24 cellular contexts compared by ENCODE assay signal in genomic region chr4:80360102-80360501, GRCh38. TPM values are rescaled to one million over a fixed set of nuclear protein-coding genes. Genes with fewer than 3 reads are reported as not detected.
"Had no signal": no experiment of that assay in that cellular context is flagged by ENCODE, and none has a peak within 500 bp of the region (broad histone marks: within the 10 kb centered on the region; RNA-seq: fewer than 3 reads in every experiment).

No MANE protein-coding gene starts in this region.

- H3K4me3 Mint-ChIP-seq: activated CD4-positive, alpha-beta T cell treated with anti-CD3 and anti-CD28 coated beads, Interleukin-2, amount 10 ng/mL, durations not matched to agents 7 days and 5 days; activated T-cell treated with anti-CD3 and anti-CD28 coated beads, Interleukin-2, amount 50 U/mL, for 72 hours; memory B cell; nephron; stimulated activated naive B cell treated with anti-CD40 and anti-IgM and Interleukin-4, amounts not matched to agents 10 μg/mL and 1 μg/mL and 100 μg/mL, for 72 hours; T-cell had no signal

- ATAC-seq: esophagus mucosa; gastroesophageal sphincter; heart left ventricle; mucosa of descending colon; SK-N-SH treated with all-trans-retinoic acid at 6 μM for 48 hours; stimulated activated naive B cell treated with anti-CD40 and anti-IgM and Interleukin-4, amounts not matched to agents 10 μg/mL and 1 μg/mL and 100 μg/mL, for 72 hours had no signal

- H3K27me3 ChIP-seq: adrenal gland, sigmoid colon, transverse colon had no signal

- H3K27ac ChIP-seq: adrenal gland, gastroesophageal sphincter, heart left ventricle, parathyroid adenoma, sigmoid colon, transverse colon had no signal

- H3K4me1 ChIP-seq: adrenal gland, gastroesophageal sphincter, heart left ventricle, parathyroid adenoma had no signal

- H3K4me1 Mint-ChIP-seq: activated CD4-positive, alpha-beta T cell treated with anti-CD3 and anti-CD28 coated beads, Interleukin-2, amount 10 ng/mL, durations not matched to agents 7 days and 5 days; memory B cell; nephron; stimulated activated naive B cell treated with anti-CD40 and anti-IgM and Interleukin-4, amounts not matched to agents 10 μg/mL and 1 μg/mL and 100 μg/mL, for 72 hours; T-cell had no signal

- H3K79me2 ChIP-seq: parathyroid adenoma had no signal

- H3K4me3 ChIP-seq: adrenal gland, gastroesophageal sphincter, heart left ventricle, mucosa of descending colon, sigmoid colon, transverse colon had no signal

- H3K36me3 ChIP-seq: adrenal gland, gastroesophageal sphincter, heart left ventricle, sigmoid colon, transverse colon had no signal

- H3K9me3 Mint-ChIP-seq: activated CD4-positive, alpha-beta T cell treated with anti-CD3 and anti-CD28 coated beads, Interleukin-2, amount 10 ng/mL, durations not matched to agents 7 days and 5 days; activated T-cell treated with anti-CD3 and anti-CD28 coated beads, Interleukin-2, amount 50 U/mL, for 72 hours; memory B cell; nephron; stimulated activated naive B cell treated with anti-CD40 and anti-IgM and Interleukin-4, amounts not matched to agents 10 μg/mL and 1 μg/mL and 100 μg/mL, for 72 hours; T-cell had no signal

- DNase-seq: activated CD4-positive, alpha-beta T cell treated with anti-CD3 and anti-CD28 coated beads, Interleukin-2, amount 10 ng/mL, durations not matched to agents 7 days and 5 days; activated CD8-positive, alpha-beta memory T cell treated with anti-CD3 and anti-CD28 coated beads for 24 hours; activated CD8-positive, alpha-beta memory T cell treated with anti-CD3 and anti-CD28 coated beads, Interleukin-2, amount 50 U/mL, for 48 hours; activated effector memory CD4-positive, alpha-beta T cell treated with anti-CD3 and anti-CD28 coated beads, Interleukin-2, amount 50 U/mL, for 16 hours; activated naive CD4-positive, alpha-beta T cell treated with anti-CD3 and anti-CD28 coated beads, Interleukin-2, amount 50 U/mL, for 16 hours; activated T-cell treated with anti-CD3 and anti-CD28 coated beads, Interleukin-2, amount 50 U/mL, for 72 hours; adrenal gland; cerebellar nuclear complex; effector CD4-positive, alpha-beta T cell; heart left ventricle; kidney glomerular epithelial cell; mucosa of descending colon; sigmoid colon; stimulated activated CD4-positive, alpha-beta T cell treated with anti-CD3 and anti-CD28 coated beads, Interleukin-4, amount 100 ng/mL, for 4 hours; stimulated activated naive B cell treated with anti-CD40 and anti-IgM and Interleukin-4, amounts not matched to agents 10 μg/mL and 1 μg/mL and 100 μg/mL, for 72 hours; transverse colon had no signal

- H3K9ac ChIP-seq: parathyroid adenoma had no signal

- H3K27ac Mint-ChIP-seq: activated CD4-positive, alpha-beta T cell treated with anti-CD3 and anti-CD28 coated beads, Interleukin-2, amount 10 ng/mL, durations not matched to agents 7 days and 5 days; activated T-cell treated with anti-CD3 and anti-CD28 coated beads, Interleukin-2, amount 50 U/mL, for 72 hours; memory B cell; nephron; stimulated activated naive B cell treated with anti-CD40 and anti-IgM and Interleukin-4, amounts not matched to agents 10 μg/mL and 1 μg/mL and 100 μg/mL, for 72 hours; T-cell had no signal

- H3K36me3 Mint-ChIP-seq: memory B cell; stimulated activated naive B cell treated with anti-CD40 and anti-IgM and Interleukin-4, amounts not matched to agents 10 μg/mL and 1 μg/mL and 100 μg/mL, for 72 hours; T-cell had no signal

RNA-seq across cellular contexts. Expression of gene CFAP299, which starts 24.6 kb away (rescaled TPM):
- total RNA-seq: activated CD4-positive, alpha-beta T cell treated with anti-CD3 and anti-CD28 coated beads, Interleukin-2, amount 10 ng/mL, durations not matched to agents 7 days and 5 days; activated T-cell treated with anti-CD3 and anti-CD28 coated beads, Interleukin-2, amount 50 U/mL, for 72 hours; adrenal gland; esophagus mucosa; liver; mucosa of descending colon; transverse colon had no signal
- polyA plus RNA-seq: adrenal gland, heart left ventricle, liver, sigmoid colon had no signal
